15 cellular contexts compared by ENCODE assay signal in the genomic region with DNA sequence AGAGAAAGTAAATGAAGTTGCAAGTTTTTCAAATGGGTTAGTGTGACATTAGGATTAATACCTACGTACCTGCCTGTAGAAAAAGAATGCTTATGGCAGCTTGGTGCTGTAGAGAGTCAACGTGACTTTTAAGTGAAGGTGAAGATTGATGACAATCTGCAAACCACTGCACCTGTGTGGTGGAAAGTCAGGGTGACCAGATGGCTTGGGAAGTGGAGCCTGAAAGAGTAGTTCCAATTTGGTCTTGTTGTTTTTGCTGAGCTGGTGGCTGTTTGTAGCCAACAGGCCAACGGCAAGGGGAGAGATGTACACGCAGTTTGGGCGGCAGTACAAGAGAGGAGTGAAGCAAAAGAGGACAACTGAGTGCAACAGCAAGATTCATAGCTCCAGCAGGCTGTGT.
DNase-seq lines count a peak whose midpoint lies in the region; ATAC-seq and TF ChIP-seq lines count a peak whose summit lies in the region.
"Had no signal": no experiment of that assay in that cellular context is flagged by ENCODE, and none has a peak within 500 bp of the region (broad histone marks: within the 10 kb centered on the region; RNA-seq: fewer than 3 reads in every experiment).

No MANE protein-coding gene starts in this region.

- ATAC-seq in foreskin keratinocyte (no peak), HG02870 (IDR thresholded peaks at IDR 0.05; ENCODE audit: unreplicated experiment) (no peak)
- ATAC-seq: A549, HepG2 had no signal

- no peaks in the 10 kb centered on the region for H3K27me3 ChIP-seq in CD4-positive, alpha-beta memory T cell (ENCODE audit: insufficient read depth, low read length)
- H3K27me3 ChIP-seq in MM.1S (replicated peaks; ENCODE audit: insufficient read depth, low read length) (no peaks in the 10 kb centered on the region), neutrophil (no peaks in the 10 kb centered on the region), foreskin keratinocyte (no peaks in the 10 kb centered on the region), ovary (no peaks in the 10 kb centered on the region)
- H3K27me3 ChIP-seq: BE2C had no signal

- intact Hi-C loops in CD4-positive, alpha-beta memory T cell (cut with micrococcal nuclease), result no loop called here
- intact Hi-C loops in ovary (cut with DNase I), result no loop called here

- no peaks in the 10 kb centered on the region for H3K9me3 Mint-ChIP-seq in CD4-positive, alpha-beta memory T cell
- H3K9me3 Mint-ChIP-seq: H9 had no signal

- peaks cover 5 to 8% of the 10 kb centered on the region in 2 donors for H3K36me3 Mint-ChIP-seq in CD4-positive, alpha-beta memory T cell

- no peak for TF ChIP-seq POLR2A in ovary (IDR thresholded peaks at IDR 0.05)

- TF ChIP-seq CTCF in MM.1S (IDR thresholded peaks at IDR 0.05; ENCODE audit: low read length) (no peak), neutrophil (IDR thresholded peaks at IDR 0.05) (no peak), foreskin keratinocyte (conservative IDR thresholded peaks at IDR 0.05) (no peak), ovary (IDR thresholded peaks at IDR 0.05) (no peak)

- DNase-seq in CD4-positive, alpha-beta memory T cell, result no peak
- DNase-seq in MM.1S (peak; percentile 91), RPMI8226 (peak; percentile 87), foreskin keratinocyte (no peak), ovary (no peak)
- DNase-seq: BE2C, Calu3, DMS79, GOT3, H9 had no signal

- H3K36me3 ChIP-seq in CD4-positive, alpha-beta memory T cell (ENCODE audit: insufficient read depth, low read length), result no peaks in the 10 kb centered on the region
- H3K36me3 ChIP-seq in MM.1S (replicated peaks; ENCODE audit: insufficient read depth, low read length) (no peaks in the 10 kb centered on the region), neutrophil (peaks cover 54% of the 10 kb centered on the region), ovary (no peaks in the 10 kb centered on the region)
- H3K36me3 ChIP-seq: BE2C had no signal

- H2AFZ ChIP-seq in MM.1S (ENCODE audit: low read length), result peak overlapping the region; percentile 2

- CTCF ChIA-PET in CD4-positive, alpha-beta memory T cell (lab: Charles Lee; ENCODE audit: partially characterized antibody), result interaction anchor here (3.9 kb wide), 1 partner anchor 32 kb away, joined by 22 read pairs; no protein-coding TSS in a partner anchor

- peak overlapping the region in 4 of 7 donors; percentile 17 to 61 (median 37) for H3K27ac Mint-ChIP-seq in CD4-positive, alpha-beta memory T cell
- H3K27ac Mint-ChIP-seq: H9 had no signal

- no peak overlapping the region for H3K27ac ChIP-seq in CD4-positive, alpha-beta memory T cell (ENCODE audit: low read depth, low read length)
- H3K27ac ChIP-seq in MM.1S (ENCODE audit: low read length) (peak overlapping the region; percentile 69), neutrophil (peak overlapping the region; percentile 21), foreskin keratinocyte (no peak overlapping the region), ovary (no peak overlapping the region)
- H3K27ac ChIP-seq: A549, C4-2B had no signal

- peak overlapping the region; percentile 40 for H3K4me2 ChIP-seq in MM.1S (ENCODE audit: low read depth, low read length)
- H3K4me2 ChIP-seq: A549 had no signal

- H4K20me1 ChIP-seq in MM.1S (ENCODE audit: insufficient read depth, low read length), result no peaks in the 10 kb centered on the region

- H3K4me3 Mint-ChIP-seq in CD4-positive, alpha-beta memory T cell, result no peak overlapping the region
- H3K4me3 Mint-ChIP-seq: H9 had no signal

- no peak for TF ChIP-seq EP300 in ovary (IDR thresholded peaks at IDR 0.05)

- 86 to 90% (median 88%) methylated on average over 5 of the region's 5 CpGs for WGBS in ovary, 3 donors

- peaks cover 18% of the 10 kb centered on the region for H3F3A ChIP-seq in MM.1S (ENCODE audit: insufficient read depth, low read length)

- no peaks in the 10 kb centered on the region for H3K27me3 Mint-ChIP-seq in CD4-positive, alpha-beta memory T cell

- POLR2A ChIA-PET in CD4-positive, alpha-beta memory T cell (lab: Charles Lee; ENCODE audit: partially characterized antibody), result interaction anchor here (1.4 kb wide), 1 partner anchor 9 kb away, joined by 6 read pairs; no protein-coding TSS in a partner anchor

- H3K79me2 ChIP-seq in MM.1S (ENCODE audit: low read length), result no peaks in the 10 kb centered on the region

- H3K9ac ChIP-seq in MM.1S (ENCODE audit: low read length), result peak overlapping the region; percentile 22

- H3K4me3 ChIP-seq in CD4-positive, alpha-beta memory T cell (ENCODE audit: low read length in 2 of 2), result no peak overlapping the region
- H3K4me3 ChIP-seq in MM.1S (ENCODE audit: low read length) (no peak overlapping the region; the same call in 1 of the 2 replicates), neutrophil (ENCODE audit: low read depth in 1 of 2, low read length in 1 of 2) (no peak overlapping the region), ovary (no peak overlapping the region)
- H3K4me3 ChIP-seq: A549 had no signal

- H3K9me3 ChIP-seq in CD4-positive, alpha-beta memory T cell (ENCODE audit: control insufficient read depth in 1 of 2, low read length in 2 of 2), result no peaks in the 10 kb centered on the region
- H3K9me3 ChIP-seq in MM.1S (replicated peaks; ENCODE audit: insufficient read depth, low read length) (no peaks in the 10 kb centered on the region), neutrophil (no peaks in the 10 kb centered on the region), ovary (no peaks in the 10 kb centered on the region)
- H3K9me3 ChIP-seq: A549, BE2C had no signal

- H3K4me1 ChIP-seq in CD4-positive, alpha-beta memory T cell (ENCODE audit: insufficient read depth, low read length), result peaks cover 6% of the 10 kb centered on the region
- H3K4me1 ChIP-seq in MM.1S (ENCODE audit: low read length), result peaks cover 42% of the 10 kb centered on the region
- H3K4me1 ChIP-seq in neutrophil (ENCODE audit: control insufficient read depth in 1 of 2, insufficient read depth in 1 of 2, low read depth in 1 of 2, low read length in 1 of 2), result peaks cover 0 to 18% of the 10 kb centered on the region in 2 experiments
- H3K4me1 ChIP-seq in foreskin keratinocyte, result no peaks in the 10 kb centered on the region
- H3K4me1 ChIP-seq in ovary (ENCODE audit: insufficient read depth), result peaks cover 5% of the 10 kb centered on the region
- H3K4me1 ChIP-seq: A549, BE2C had no signal

- H3K9me2 ChIP-seq in MM.1S (replicated peaks; ENCODE audit: insufficient read depth, low read length), result no peaks in the 10 kb centered on the region

- peaks cover 24 to 47% (median 32%) of the 10 kb centered on the region in 4 donors for H3K4me1 Mint-ChIP-seq in CD4-positive, alpha-beta memory T cell
- H3K4me1 Mint-ChIP-seq: H9 had no signal

Comparison
In these comparisons a context has a peak if more than half of its experiments do, and no peak if none do; other contexts are left out.
1. DNase-seq: peak in MM.1S (single experiment) and RPMI8226 (single experiment); none in CD4-positive, alpha-beta memory T cell (0 of 5), foreskin keratinocyte (0 of 2) and ovary (0 of 5).
2. H3K27ac ChIP-seq: peak in MM.1S (single experiment) and neutrophil (single experiment); none in CD4-positive, alpha-beta memory T cell (single experiment), foreskin keratinocyte (single experiment) and ovary (0 of 2).